In genomic region chr14:99683619-99684355, GRCh38 we compare ENCODE assay signal across 8 cellular contexts. TPM values are rescaled to one million over a fixed set of nuclear protein-coding genes. Genes with fewer than 3 reads are reported as not detected.
DNase-seq lines count a peak whose midpoint lies in the region; ATAC-seq, FAIRE-seq and TF ChIP-seq lines count a peak whose summit lies in the region.

Gene CYP46A1 (plus strand): TSS chr14:99684298. CDS start chr14:99684418, 120 bp downstream.

- no peak for FAIRE-seq in bronchial epithelial cell (lab: Jason Lieb, UNC)

- no peaks in the 10 kb centered on the region for H3K36me3 ChIP-seq in bronchial epithelial cell (ENCODE audit: control insufficient read depth, insufficient read depth, low read length)

- peaks cover 3% of the 10 kb centered on the region for H3K27me3 ChIP-seq in bronchial epithelial cell (ENCODE audit: control insufficient read depth, insufficient read depth, low read length)

- ATAC-seq in GM18909 (IDR thresholded peaks at IDR 0.05; ENCODE audit: poor library complexity, unreplicated experiment) (peak; percentile 94), HG03159 (IDR thresholded peaks at IDR 0.05; ENCODE audit: unreplicated experiment) (peak; percentile 89)

- no peak for TF ChIP-seq CTCF in WI38 (IDR thresholded peaks at IDR 0.05; ENCODE audit: low read depth, low read length)
- no peak for TF ChIP-seq CTCF in bronchial epithelial cell (IDR thresholded peaks at IDR 0.05; ENCODE audit: insufficient read depth, low read length, severe bottlenecking)

- peak within 1 kb of the TSS; percentile 87 for H3K4me3 ChIP-seq in WI38 (ENCODE audit: low read depth, low read length)
- H3K4me3 ChIP-seq in bronchial epithelial cell (ENCODE audit: low read depth, low read length): peak within 1 kb of the TSS; percentile 86

- DNase-seq in AG08395 (ENCODE audit: low spot score) (peak; percentile 100), NCI-H2227 (lab: John Stamatoyannopoulos, UW; ENCODE audit: unreplicated experiment) (peak; percentile 99), bronchial epithelial cell (ENCODE audit: low read depth) (peak; percentile 93), inferior parietal cortex (ENCODE audit: extremely low spot score) (peak; percentile 94), smooth muscle cell of the brain vasculature (ENCODE audit: low read depth, low spot score) (peak; percentile 99)

RNA-seq across cellular contexts. Expression of gene CYP46A1, which starts in this region (rescaled TPM):
- total RNA-seq in bronchial epithelial cell: 0.13 TPM in 1 of 2 replicates, not detected in the other

Comparison
In these comparisons a context has a peak if more than half of its experiments do, and no peak if none do; other contexts are left out.
1. Peak in every context shown above with its lines: DNase-seq, ATAC-seq and H3K4me3 ChIP-seq.
2. Peak in DNase-seq and H3K4me3 ChIP-seq in bronchial epithelial cell; RNA of the gene not detected or under 1 TPM.